8 cellular contexts compared by ENCODE assay signal in genomic region chr9:124254261-124254682, GRCh38. TPM values are rescaled to one million over a fixed set of nuclear protein-coding genes. Genes with fewer than 3 reads are reported as not detected.
DNase-seq lines count a peak whose midpoint lies in the region; ATAC-seq, FAIRE-seq and TF ChIP-seq lines count a peak whose summit lies in the region.

No MANE protein-coding gene starts in this region.

- TF ChIP-seq EP300 in K562 (IDR thresholded peaks at IDR 0.05; ENCODE audit: low read length) = no peak

- no peak overlapping the region for H3K9ac ChIP-seq in K562 (ENCODE audit: insufficient read depth in 1 of 2, low read depth in 2 of 2, low read length in 2 of 2)

- no peaks in the 10 kb centered on the region for H3K9me3 Mint-ChIP-seq in Caco-2 (ENCODE audit: unreplicated experiment)

- no peak for TF ChIP-seq POLR2A in K562 (conservative IDR thresholded peaks at IDR 0.05)

- peak; percentile 9 for TF ChIP-seq CTCF in GM12865 (IDR thresholded peaks at IDR 0.05; ENCODE audit: insufficient read depth, low read depth, low read length, missing control alignments)
- TF ChIP-seq CTCF in K562 (IDR thresholded peaks at IDR 0.05 in 2 of 3, conservative IDR thresholded peaks at IDR 0.05 in 1 of 3; ENCODE audit: insufficient read depth in 2 of 3, low read depth in 1 of 3, low read length in 3 of 3) = no peak
- no peak for TF ChIP-seq CTCF in Caco-2 (IDR thresholded peaks at IDR 0.05; ENCODE audit: insufficient read depth in 1 of 2, low read depth in 1 of 2, low read length in 1 of 2, severe bottlenecking in 1 of 2, unreplicated experiment in 1 of 2)

- no peak for TF ChIP-seq RAD21 in K562 (CRISPR knock-in tag; conservative IDR thresholded peaks at IDR 0.05 in 1 of 2, IDR thresholded peaks at IDR 0.05 in 1 of 2)

- peaks cover 10% of the 10 kb centered on the region; the same call in 2 of the 3 replicates for H3K79me2 ChIP-seq in K562 (ENCODE audit: control insufficient read depth, insufficient read depth, low read length)

- peaks cover 2 to 17% of the 10 kb centered on the region in 2 experiments; a peak in 3 of 5 replicates for H3K4me1 ChIP-seq in K562 (replicated peaks in 1 of 2; ENCODE audit: control insufficient read depth in 2 of 2, insufficient read depth in 2 of 2, low read length in 2 of 2)
- H3K4me1 ChIP-seq in Caco-2 = no peaks in the 10 kb centered on the region

- POLR2A ChIA-PET in K562 (lab: Yijun Ruan, JAX) (no interaction called here), Caco-2 (lab: Charles Lee) (no interaction called here)

- WGBS in K562 (ENCODE audit: insufficient coverage, low coverage, missing lambda C conversion rate) = 8% methylated on average over 10 of the region's 10 CpGs

- H3K4me1 Mint-ChIP-seq in Caco-2 (ENCODE audit: low read depth, unreplicated experiment) = peaks cover 6% of the 10 kb centered on the region

- no peak for FAIRE-seq in K562 (lab: Jason Lieb, UNC)

- intact Hi-C loops in K562 (cut with micrococcal nuclease) = no loop called here
- intact Hi-C loops in Caco-2 (cut with micrococcal nuclease; ENCODE audit: unreplicated experiment) = loop anchor here (10.0 kb wide), 1 partner anchor 129 kb away; no protein-coding TSS in a partner anchor

- CTCF ChIA-PET in K562 (lab: Yijun Ruan, JAX; ENCODE audit: low intra/inter-chr PET ratio) (no interaction called here), Caco-2 (lab: Charles Lee) (no interaction called here)

- no peak overlapping the region for H3K27ac Mint-ChIP-seq in Caco-2 (ENCODE audit: unreplicated experiment)

- BruUV-seq in K562 (replicated peaks; lab: Mats Ljungman, UMichigan) = no TSS peak
- no TSS peak for BruUV-seq in Caco-2 (replicated peaks; lab: Mats Ljungman, UMichigan)

- peak; percentile 59 for ATAC-seq in GM19351 (IDR thresholded peaks at IDR 0.05; ENCODE audit: unreplicated experiment)
- peak; percentile 45 for ATAC-seq in HG03097 (IDR thresholded peaks at IDR 0.05; ENCODE audit: low FRiP score, unreplicated experiment)
- no peak for ATAC-seq in K562

- no peak overlapping the region for H3K4me2 ChIP-seq in K562 (ENCODE audit: insufficient read depth, low read length)

- H3K36me3 ChIP-seq in K562 (ENCODE audit: control insufficient read depth, insufficient read depth, low read length) (no peaks in the 10 kb centered on the region), Caco-2 (ENCODE audit: control insufficient read depth, insufficient read depth, low read length) (no peaks in the 10 kb centered on the region)

- no peak overlapping the region for H3K27ac ChIP-seq in K562 (ENCODE audit: extremely low read depth, low read depth, low read length)

- DNase-seq in GM12865 (ENCODE audit: low read depth) (peak; percentile 96), K562 (ENCODE audit: extremely low read depth in 1 of 4, low spot score in 3 of 4) (no peak), HK-2 (ENCODE audit: unreplicated experiment) (no peak), GDM1 (lab: John Stamatoyannopoulos, UW) (no peak), Caco-2 (no peak), hypothalamus (lab: John Stamatoyannopoulos, UW) (no peak)

- no peaks in the 10 kb centered on the region for H3K9me1 ChIP-seq in K562 (ENCODE audit: control insufficient read depth, insufficient read depth, low read length)

- H3K4me3 ChIP-seq in GM12865 (ENCODE audit: low read depth, low read length) (peak overlapping the region; percentile 6), K562 (no peak overlapping the region), Caco-2 (ENCODE audit: low read depth, low read length) (no peak overlapping the region)

- H3K27me3 ChIP-seq in K562 (ENCODE audit: control insufficient read depth in 2 of 2, insufficient read depth in 2 of 2, low read length in 2 of 2) (peaks cover 12 to 33% of the 10 kb centered on the region in 2 experiments), Caco-2 (replicated peaks; ENCODE audit: control insufficient read depth, insufficient read depth, low read length) (no peaks in the 10 kb centered on the region)

- H3K9me3 ChIP-seq in K562 (replicated peaks; ENCODE audit: control insufficient read depth, insufficient read depth, low read depth, low read length) (no peaks in the 10 kb centered on the region), Caco-2 (no peaks in the 10 kb centered on the region)

- no peak overlapping the region for H3K4me3 Mint-ChIP-seq in Caco-2 (ENCODE audit: unreplicated experiment)

- H2AFZ ChIP-seq in K562 (ENCODE audit: low read depth, low read length) = no peak overlapping the region

- H3K36me3 Mint-ChIP-seq in Caco-2 (ENCODE audit: insufficient read depth, unreplicated experiment) = peaks cover 18% of the 10 kb centered on the region

- H4K20me1 ChIP-seq in K562 (replicated peaks; ENCODE audit: control insufficient read depth, insufficient read depth, low read length) = no peaks in the 10 kb centered on the region; the same call in 1 of the 2 replicates

- in situ Hi-C loops in K562 (cut with MboI) = no loop called here

- no peaks in the 10 kb centered on the region for H3K27me3 Mint-ChIP-seq in Caco-2 (ENCODE audit: insufficient read depth, unreplicated experiment)

TF ChIP-seq in K562, 482 proteins besides CTCF, POLR2A, EP300 and RAD21:
- no peak for TF ChIP-seq NRF1 (conservative IDR thresholded peaks at IDR 0.05 in 1 of 2, IDR thresholded peaks at IDR 0.05 in 1 of 2)
- TF ChIP-seq ATF3 (IDR thresholded peaks at IDR 0.05) = 0 out of 2 replicates have a peak, but pooled peaks have one; percentile 26
- no peak for TF ChIP-seq ATF3 (CRISPR knock-in tag; conservative IDR thresholded peaks at IDR 0.05)

RNA-seq across cellular contexts. Expression of gene NEK6, which starts 3.5 kb away (rescaled TPM):
- total RNA-seq in K562 (2011; cell fraction: chromatin; rRNA removed; ENCODE audit: low replicate concordance) = 11.0 and 26.4 TPM in 2 replicates
- total RNA-seq in K562 (2011; cell fraction: nucleolus; rRNA removed) = 6.4 and 7.7 TPM in 2 replicates
- total RNA-seq in K562 (2011; cell fraction: nucleoplasm; rRNA removed) = 8.4 and 9.9 TPM in 2 replicates
- total RNA-seq in K562 (2014; rRNA removed) (8.0 and 11.4 TPM in 2 replicates), K562 (2014; rRNA removed; fragmentation: Illumina TruSeq; extraction: Trizol) (6.1 and 6.9 TPM in 2 replicates), K562 (2015; rRNA removed; fragmentation: Illumina TruSeq; extraction: Trizol) (7.9 and 8.4 TPM in 2 replicates), K562 (2021) (19.0 and 19.7 TPM in 2 replicates), Caco-2 (2022) (56.6 and 66.6 TPM in 2 replicates)
- polyA plus RNA-seq in K562 (2011; rRNA removed) (12.1 and 27.8 TPM in 2 replicates), K562 (2014; fragmentation: Illumina TruSeq; extraction: Trizol) (12.5 and 12.9 TPM in 2 replicates), K562 (2014; fragmentation: Nextera tagmentation; extraction: Ambion mirVana) (1 to 10 TPM; 3.1 to 3.5 TPM), K562 (2014; rRNA removed) (9.5 and 13.1 TPM in 2 replicates)
- 20.4 and 25.6 TPM in 2 replicates for polyA plus RNA-seq in K562 (2011; cell fraction: cytosol; rRNA removed)
- 13.6 and 24.6 TPM in 2 replicates for polyA plus RNA-seq in K562 (2011; cell fraction: nucleus; rRNA removed)
- 8.5 and 12.5 TPM in 2 replicates for polyA plus RNA-seq in K562 (2012)
- polyA minus RNA-seq in K562 (2011; rRNA and poly(A)+ RNA removed) = 24.9 and 49.3 TPM in 2 replicates
- 10.0 and 18.9 TPM in 2 replicates for polyA minus RNA-seq in K562 (2011; cell fraction: cytosol; rRNA and poly(A)+ RNA removed)
- polyA minus RNA-seq in K562 (2011; cell fraction: nucleus; rRNA and poly(A)+ RNA removed) = 4.8 and 27.3 TPM in 2 replicates
